Comparison of ENCODE assay signal across 9 cellular contexts in genomic region chr17:75090871-75091854, GRCh38. TPM values are rescaled to one million over a fixed set of nuclear protein-coding genes. Genes with fewer than 3 reads are reported as not detected.
A peak's percentile ranks its signal among the peaks of the same experiment; 100 is the strongest.
DNase-seq lines count a peak whose midpoint lies in the region; ATAC-seq and TF ChIP-seq lines count a peak whose summit lies in the region.
"Had no signal": no experiment of that assay in that cellular context is flagged by ENCODE, and none has a peak within 500 bp of the region (broad histone marks: within the 10 kb centered on the region; RNA-seq: fewer than 3 reads in every experiment).

No MANE protein-coding gene starts in this region.

- H3K36me3 ChIP-seq in naive thymus-derived CD4-positive, alpha-beta T cell (ENCODE audit: control insufficient read depth in 2 of 3, insufficient read depth in 3 of 3, low read length in 3 of 3), result no peaks in the 10 kb centered on the region

- no peak overlapping the region for H2BK12ac ChIP-seq in H9 (ENCODE audit: insufficient read length, low read depth, low read length)

- H2AFZ ChIP-seq in H9 (ENCODE audit: low read length), result no peak overlapping the region

- H3K79me2 ChIP-seq in H9 (ENCODE audit: insufficient read depth, low read length), result no peaks in the 10 kb centered on the region; the same call in 1 of the 2 replicates

- no peak overlapping the region for H3K27ac ChIP-seq in H9 (ENCODE audit: insufficient read length, low read depth, low read length)
- no peak overlapping the region for H3K27ac ChIP-seq in naive thymus-derived CD4-positive, alpha-beta T cell (ENCODE audit: low read depth, low read length)

- H3K4ac ChIP-seq in H9 (ENCODE audit: low read depth, low read length), result no peak overlapping the region

- peak overlapping the region; percentile 73; the same call in 1 of the 2 replicates for H3K14ac ChIP-seq in H9 (ENCODE audit: insufficient read depth, low read length)

- no peak overlapping the region for H2BK120ac ChIP-seq in H9 (ENCODE audit: low read depth, low read length, poor library complexity, severe bottlenecking)

- no peak overlapping the region for H2AK5ac ChIP-seq in H9 (ENCODE audit: insufficient read length, low read length)

- H3K9me3 Mint-ChIP-seq in H9, result no peaks in the 10 kb centered on the region
- H3K9me3 Mint-ChIP-seq in dendritic cell treated with granulocyte-macrophage colony-stimulating factor and Interleukin-4, amounts not matched to agents 40 ng/mL and 50 ng/mL, for 4 days, result no peaks in the 10 kb centered on the region
- H3K9me3 Mint-ChIP-seq in naive thymus-derived CD4-positive, alpha-beta T cell, result peaks cover 0 to 2% (median 0%) of the 10 kb centered on the region in 11 donors

- intact Hi-C loops in dendritic cell treated with granulocyte-macrophage colony-stimulating factor and Interleukin-4, amounts not matched to agents 40 ng/mL and 50 ng/mL, for 4 days (cut with micrococcal nuclease), result no loop called here
- intact Hi-C loops in naive thymus-derived CD4-positive, alpha-beta T cell (cut with micrococcal nuclease), result no loop called here

- H4K8ac ChIP-seq in H9 (replicated peaks; ENCODE audit: insufficient read length, low read depth, low read length), result no peak overlapping the region

- ATAC-seq in naive thymus-derived CD4-positive, alpha-beta T cell, result no peak
- ATAC-seq: activated CD8-positive, alpha-beta T cell treated with anti-CD3 and anti-CD28 coated beads, Interleukin-2, amount 10 ng/mL, durations not matched to agents 7 days and 5 days had no signal

- no peak overlapping the region for H2BK5ac ChIP-seq in H9 (ENCODE audit: insufficient read length, low read length)

- no peak overlapping the region for H2BK15ac ChIP-seq in H9 (ENCODE audit: low read depth, low read length)

- no peak for TF ChIP-seq CTCF in H9 (conservative IDR thresholded peaks at IDR 0.05)

- H3K9ac ChIP-seq in H9 (ENCODE audit: extremely low read depth, insufficient read length, low read length), result no peak overlapping the region

- no peak overlapping the region for H2BK20ac ChIP-seq in H9 (ENCODE audit: low read depth, low read length, poor library complexity, severe bottlenecking)

- no peaks in the 10 kb centered on the region for H3K79me1 ChIP-seq in H9 (ENCODE audit: insufficient read depth, low read depth, low read length, poor library complexity, severe bottlenecking)

- no peak overlapping the region for H4K5ac ChIP-seq in H9 (ENCODE audit: insufficient read length, low read depth, low read length)

- H3K36me3 Mint-ChIP-seq in H9 (ENCODE audit: insufficient read depth in 1 of 3, low read depth in 3 of 3), result peaks cover 2 to 8% (median 4%) of the 10 kb centered on the region in 3 experiments; a peak in 6 of 7 replicates
- peaks cover 27% of the 10 kb centered on the region for H3K36me3 Mint-ChIP-seq in dendritic cell treated with granulocyte-macrophage colony-stimulating factor and Interleukin-4, amounts not matched to agents 40 ng/mL and 50 ng/mL, for 4 days (ENCODE audit: low read depth)
- H3K36me3 Mint-ChIP-seq in naive thymus-derived CD4-positive, alpha-beta T cell, result no peaks in the 10 kb centered on the region

- DNase-seq in H9, result peak; percentile 55
- no peak for DNase-seq in naive thymus-derived CD4-positive, alpha-beta T cell
- no peak for DNase-seq in kidney glomerular epithelial cell (lab: John Stamatoyannopoulos, UW)
- no peak for DNase-seq in stimulated activated CD4-positive, alpha-beta T cell treated with anti-CD3 and anti-CD28 coated beads, Interleukin-15, amount 100 ng/mL, for 24 hours
- DNase-seq in AML-193 (lab: John Stamatoyannopoulos, UW), result no peak
- DNase-seq: activated CD8-positive, alpha-beta T cell treated with anti-CD3 and anti-CD28 coated beads, Interleukin-2, amount 10 ng/mL, durations not matched to agents 7 days and 5 days; COR-L47; NCI-H774 had no signal

- no CpG with 5 or more reads among the region's 19 CpGs for WGBS in H9 (ENCODE audit: extremely low coverage, insufficient read length, low lambda C conversion rate)

- peaks cover 46 to 53% of the 10 kb centered on the region in 2 experiments for H3K4me1 Mint-ChIP-seq in H9
- peaks cover 88% of the 10 kb centered on the region for H3K4me1 Mint-ChIP-seq in dendritic cell treated with granulocyte-macrophage colony-stimulating factor and Interleukin-4, amounts not matched to agents 40 ng/mL and 50 ng/mL, for 4 days (ENCODE audit: low read depth)
- peaks cover 41 to 58% (median 48%) of the 10 kb centered on the region in 7 donors for H3K4me1 Mint-ChIP-seq in naive thymus-derived CD4-positive, alpha-beta T cell

- H3K4me1 ChIP-seq in H9 (ENCODE audit: insufficient read depth, low read length), result peaks cover 7% of the 10 kb centered on the region; the same call in 1 of the 2 replicates
- peaks cover 6 to 19% of the 10 kb centered on the region in 2 donors for H3K4me1 ChIP-seq in naive thymus-derived CD4-positive, alpha-beta T cell (ENCODE audit: control insufficient read depth in 2 of 2, insufficient read depth in 2 of 2, low read length in 2 of 2)

- H3K23ac ChIP-seq in H9 (ENCODE audit: insufficient read length, low read depth, low read length), result no peak overlapping the region

- no peaks in the 10 kb centered on the region for H3K27me3 ChIP-seq in H9 (ENCODE audit: insufficient read depth, low read length)
- no peaks in the 10 kb centered on the region for H3K27me3 ChIP-seq in naive thymus-derived CD4-positive, alpha-beta T cell (ENCODE audit: control insufficient read depth in 2 of 2, insufficient read depth in 2 of 2, low read length in 2 of 2)

- POLR2A ChIA-PET in naive thymus-derived CD4-positive, alpha-beta T cell (lab: Charles Lee), result interaction anchor here (0.7 to 0.9 kb wide), 3 partner anchors 10 to 169 kb away, joined by 3 to 4 read pairs (median 3); no protein-coding TSS in a partner anchor

- CTCF ChIA-PET in naive thymus-derived CD4-positive, alpha-beta T cell (lab: Charles Lee), result interaction anchor here (0.5 to 1.2 kb wide), 2 partner anchors 19 to 31 kb away, joined by 4 to 6 read pairs; no protein-coding TSS in a partner anchor

- H3K56ac ChIP-seq in H9 (ENCODE audit: insufficient read length, low read depth, low read length), result no peak overlapping the region

- no peaks in the 10 kb centered on the region for H3K27me3 Mint-ChIP-seq in H9 (ENCODE audit: low read depth)
- no peaks in the 10 kb centered on the region for H3K27me3 Mint-ChIP-seq in dendritic cell treated with granulocyte-macrophage colony-stimulating factor and Interleukin-4, amounts not matched to agents 40 ng/mL and 50 ng/mL, for 4 days
- H3K27me3 Mint-ChIP-seq in naive thymus-derived CD4-positive, alpha-beta T cell, result no peaks in the 10 kb centered on the region

- peaks cover 7% of the 10 kb centered on the region for H3K23me2 ChIP-seq in H9 (ENCODE audit: insufficient read length, low read depth, low read length, poor library complexity, severe bottlenecking)

- H3K18ac ChIP-seq in H9 (ENCODE audit: insufficient read length, low read depth, low read length), result no peak overlapping the region

- no peaks in the 10 kb centered on the region for H4K20me1 ChIP-seq in H9 (ENCODE audit: control insufficient read depth, insufficient read depth, insufficient read length)

- H3T11ph ChIP-seq in H9 (ENCODE audit: low read length), result no peak overlapping the region

- no peaks in the 10 kb centered on the region for H3K9me3 ChIP-seq in H9 (ENCODE audit: control insufficient read depth, low read depth, low read length)
- H3K9me3 ChIP-seq in naive thymus-derived CD4-positive, alpha-beta T cell (ENCODE audit: control insufficient read depth in 2 of 3, low read length in 3 of 3), result no peaks in the 10 kb centered on the region

- H3K4me2 ChIP-seq in H9 (ENCODE audit: insufficient read depth, insufficient read length, low read length), result no peak overlapping the region

- H4K91ac ChIP-seq in H9 (ENCODE audit: insufficient read length, low read depth, low read length), result no peak overlapping the region

- peak overlapping the region in 1 of 2 experiments; percentile 59; a peak in 2 of 5 replicates for H3K4me3 Mint-ChIP-seq in H9
- H3K4me3 Mint-ChIP-seq in dendritic cell treated with granulocyte-macrophage colony-stimulating factor and Interleukin-4, amounts not matched to agents 40 ng/mL and 50 ng/mL, for 4 days, result peak overlapping the region; percentile 27
- H3K4me3 Mint-ChIP-seq in naive thymus-derived CD4-positive, alpha-beta T cell, result peak overlapping the region in 1 of 10 donors; percentile 6
- H3K4me3 Mint-ChIP-seq: activated CD8-positive, alpha-beta T cell treated with anti-CD3 and anti-CD28 coated beads, Interleukin-2, amount 10 ng/mL, durations not matched to agents 7 days and 5 days had no signal

- H3K27ac Mint-ChIP-seq in H9, result peak overlapping the region; percentile 87 to 92 (median 90)
- peak overlapping the region; percentile 57 for H3K27ac Mint-ChIP-seq in dendritic cell treated with granulocyte-macrophage colony-stimulating factor and Interleukin-4, amounts not matched to agents 40 ng/mL and 50 ng/mL, for 4 days
- peak overlapping the region in 7 of 9 donors; percentile 43 to 85 (median 77) for H3K27ac Mint-ChIP-seq in naive thymus-derived CD4-positive, alpha-beta T cell
- H3K27ac Mint-ChIP-seq: activated CD8-positive, alpha-beta T cell treated with anti-CD3 and anti-CD28 coated beads, Interleukin-2, amount 10 ng/mL, durations not matched to agents 7 days and 5 days had no signal

- H3K4me3 ChIP-seq in naive thymus-derived CD4-positive, alpha-beta T cell (ENCODE audit: low read length), result no peak overlapping the region

RNA-seq across cellular contexts. Expression of gene SLC16A5, which starts 3.4 kb away (rescaled TPM):
- 17.0 and 17.1 TPM in 2 replicates for total RNA-seq in H9 (2021)
- 10 to 100 TPM in 4 of 5 experiments, 1 to 10 TPM in 1; 9.2 to 26.3 (median 24.5) TPM for total RNA-seq in naive thymus-derived CD4-positive, alpha-beta T cell
- polyA plus RNA-seq in naive thymus-derived CD4-positive, alpha-beta T cell, result 1 to 10 TPM; 5.9 to 7.6 TPM

RNA-seq across cellular contexts. Expression of gene ARMC7, which starts 18.6 kb away (rescaled TPM):
- 22.4 and 22.8 TPM in 2 replicates for total RNA-seq in H9 (2021)
- 10 to 100 TPM in 4 of 5 experiments, 1 to 10 TPM in 1; 5.8 to 18.9 (median 17.8) TPM for total RNA-seq in naive thymus-derived CD4-positive, alpha-beta T cell
- polyA plus RNA-seq in naive thymus-derived CD4-positive, alpha-beta T cell, result 1 to 10 TPM; 1.8 to 4.4 TPM

RNA-seq across cellular contexts. Expression of gene NT5C, which starts 40.4 kb away (rescaled TPM):
- 76.2 and 77.7 TPM in 2 replicates for total RNA-seq in H9 (2021)
- 10 to 100 TPM; 23.4 to 54.8 (median 37.5) TPM for total RNA-seq in naive thymus-derived CD4-positive, alpha-beta T cell
- 10 to 100 TPM; 31.1 to 33.1 TPM for polyA plus RNA-seq in naive thymus-derived CD4-positive, alpha-beta T cell

RNA-seq across cellular contexts. Expression of gene KCTD2, which starts 44.1 kb away (rescaled TPM):
- total RNA-seq in H9 (2021), result 40.1 and 41.6 TPM in 2 replicates
- total RNA-seq in naive thymus-derived CD4-positive, alpha-beta T cell, result 10 to 100 TPM; 19.5 to 35.7 (median 23.0) TPM
- polyA plus RNA-seq in naive thymus-derived CD4-positive, alpha-beta T cell, result 1 to 10 TPM; 4.8 to 8.7 TPM

RNA-seq across cellular contexts. Expression of gene ATP5PD, which starts 44.4 kb away (rescaled TPM):
- total RNA-seq in H9 (2021), result 344 TPM in 2 replicates
- 100 to 1,000 TPM; 113 to 195 (median 161) TPM for total RNA-seq in naive thymus-derived CD4-positive, alpha-beta T cell
- 100 to 1,000 TPM; 362 to 478 TPM for polyA plus RNA-seq in naive thymus-derived CD4-positive, alpha-beta T cell
